Comparison of ENCODE assay signal across 1 cellular context in genomic region chr7:44632196-44632595, GRCh38.
TF ChIP-seq lines count a peak whose summit lies in the region.

No MANE protein-coding gene starts in this region.

TF ChIP-seq in GM23338, 12 proteins besides CTCF, POLR2A, EP300 and RAD21 (continued from another document):
- TF ChIP-seq REST (IDR thresholded peaks at IDR 0.05; ENCODE audit: unreplicated experiment) (no peak), ETS1 (IDR thresholded peaks at IDR 0.05) (no peak), CREB1 (CRISPR knock-in tag; IDR thresholded peaks at IDR 0.05; ENCODE audit: low read depth) (no peak), EZH2 (IDR thresholded peaks at IDR 0.05; ENCODE audit: low read depth, unreplicated experiment) (no peak)
